Comparison of ENCODE assay signal across 8 cellular contexts in genomic region chr15:90716317-90716975, GRCh38. TPM values are rescaled to one million over a fixed set of nuclear protein-coding genes. Genes with fewer than 3 reads are reported as not detected.
DNase-seq lines count a peak whose midpoint lies in the region; ATAC-seq and TF ChIP-seq lines count a peak whose summit lies in the region.

No MANE protein-coding gene starts in this region.

- peaks cover 42% of the 10 kb centered on the region for H3K79me2 ChIP-seq in SU-DHL-6 (ENCODE audit: insufficient read depth, low read length)

- intact Hi-C loops in activated CD4-positive, alpha-beta T cell treated with anti-CD3 and anti-CD28 coated beads for 36 hours (cut with DNase I, micrococcal nuclease): loop anchor here (2.0 kb wide), 3 partner anchors 30 to 218 kb away; partner anchors contain the start of gene UNC45A (in 1 of the 2)
- intact Hi-C loops in esophagus squamous epithelium (cut with DNase I): loop anchor here (10.0 kb wide), 1 partner anchor 168 kb away; the partner anchor contains the start of gene FES

- H3K9ac ChIP-seq in SU-DHL-6 (ENCODE audit: low read length): peak overlapping the region; percentile 95

- H3K27me3 ChIP-seq in SU-DHL-6 (ENCODE audit: low read length) (no peaks in the 10 kb centered on the region), esophagus squamous epithelium (no peaks in the 10 kb centered on the region)

- ATAC-seq in activated CD4-positive, alpha-beta T cell treated with anti-CD3 and anti-CD28 coated beads for 36 hours: no peak
- no peak for ATAC-seq in HG02588 (IDR thresholded peaks at IDR 0.05; ENCODE audit: unreplicated experiment)
- no peak for ATAC-seq in GM21619 (IDR thresholded peaks at IDR 0.05; ENCODE audit: unreplicated experiment)

- H3K36me3 ChIP-seq in SU-DHL-6 (ENCODE audit: low read length) (no peaks in the 10 kb centered on the region), esophagus squamous epithelium (no peaks in the 10 kb centered on the region)

- H3K9me2 ChIP-seq in SU-DHL-6 (replicated peaks; ENCODE audit: insufficient read depth, low read length): no peaks in the 10 kb centered on the region

- H3K4me1 Mint-ChIP-seq in activated CD4-positive, alpha-beta T cell treated with anti-CD3 and anti-CD28 coated beads for 36 hours: peaks cover 22% of the 10 kb centered on the region
- H3K4me1 Mint-ChIP-seq in osteocyte (ENCODE audit: unreplicated experiment): peaks cover 20% of the 10 kb centered on the region

- H3K9me3 Mint-ChIP-seq in activated CD4-positive, alpha-beta T cell treated with anti-CD3 and anti-CD28 coated beads for 36 hours (ENCODE audit: low read depth): no peaks in the 10 kb centered on the region
- H3K9me3 Mint-ChIP-seq in osteocyte (ENCODE audit: unreplicated experiment): peaks cover 6% of the 10 kb centered on the region

- WGBS in esophagus squamous epithelium, 2 donors: 4 to 8% methylated on average over 14 of the region's 14 CpGs

- CTCF ChIA-PET in activated CD4-positive, alpha-beta T cell treated with anti-CD3 and anti-CD28 coated beads for 36 hours (lab: Charles Lee): interaction anchor here (0.6 to 2.3 kb wide), 22 partner anchors 10 to 397 kb away, joined by 3 to 14 read pairs (median 4); partner anchors contain the start of genes HDDC3 and UNC45A

- no peaks in the 10 kb centered on the region for H3K9me3 ChIP-seq in SU-DHL-6 (ENCODE audit: insufficient read depth, low read length)
- no peaks in the 10 kb centered on the region for H3K9me3 ChIP-seq in esophagus squamous epithelium

- H3K36me3 Mint-ChIP-seq in activated CD4-positive, alpha-beta T cell treated with anti-CD3 and anti-CD28 coated beads for 36 hours (ENCODE audit: low read depth): peaks cover 9% of the 10 kb centered on the region
- peaks cover 4% of the 10 kb centered on the region for H3K36me3 Mint-ChIP-seq in osteocyte (ENCODE audit: unreplicated experiment)

- no peak for DNase-seq in activated CD4-positive, alpha-beta T cell treated with anti-CD3 and anti-CD28 coated beads for 36 hours
- DNase-seq in activated CD4-positive, alpha-beta T cell treated with anti-CD3 and anti-CD28 coated beads for 1 hour: no peak
- DNase-seq in esophagus squamous epithelium (lab: John Stamatoyannopoulos, UW) (no peak), osteocyte (ENCODE audit: extremely low spot score, unreplicated experiment) (no peak), iPS-NIHi11 (ENCODE audit: low spot score) (no peak)

- no peaks in the 10 kb centered on the region for H3K27me3 Mint-ChIP-seq in activated CD4-positive, alpha-beta T cell treated with anti-CD3 and anti-CD28 coated beads for 36 hours
- no peaks in the 10 kb centered on the region for H3K27me3 Mint-ChIP-seq in osteocyte (ENCODE audit: unreplicated experiment)

- H3K27ac Mint-ChIP-seq in activated CD4-positive, alpha-beta T cell treated with anti-CD3 and anti-CD28 coated beads for 36 hours: peak overlapping the region; percentile 83
- H3K27ac Mint-ChIP-seq in osteocyte (ENCODE audit: unreplicated experiment): peak overlapping the region; percentile 99

- H3K4me3 ChIP-seq in SU-DHL-6 (ENCODE audit: insufficient read depth, low read length, poor library complexity, severe bottlenecking): peak overlapping the region; percentile 94
- H3K4me3 ChIP-seq in esophagus squamous epithelium: peak overlapping the region; percentile 50 to 72 (median 68)

- no peaks in the 10 kb centered on the region for H4K20me1 ChIP-seq in SU-DHL-6 (ENCODE audit: low read depth, low read length)

- peaks cover 4 to 20% (median 7%) of the 10 kb centered on the region in 3 donors for H3K4me1 ChIP-seq in esophagus squamous epithelium

- peak overlapping the region; percentile 79 for H3K27ac ChIP-seq in SU-DHL-6 (ENCODE audit: low read depth, low read length)
- H3K27ac ChIP-seq in esophagus squamous epithelium: peak overlapping the region; percentile 86 to 97 (median 92)

- H3K4me3 Mint-ChIP-seq in activated CD4-positive, alpha-beta T cell treated with anti-CD3 and anti-CD28 coated beads for 36 hours: peak overlapping the region; percentile 80
- H3K4me3 Mint-ChIP-seq in osteocyte (ENCODE audit: unreplicated experiment): peak overlapping the region; percentile 98

- no peaks in the 10 kb centered on the region for H3F3A ChIP-seq in SU-DHL-6 (ENCODE audit: insufficient read depth)

- peak overlapping the region; percentile 91 for H3K4me2 ChIP-seq in SU-DHL-6 (ENCODE audit: low read depth, low read length, poor library complexity, severe bottlenecking)

- POLR2A ChIA-PET in activated CD4-positive, alpha-beta T cell treated with anti-CD3 and anti-CD28 coated beads for 36 hours (lab: Charles Lee): interaction anchor here (0.6 to 1.7 kb wide), 14 partner anchors 12 to 329 kb away, joined by 3 to 9 read pairs (median 4); partner anchors contain the start of genes IQGAP1, MAN2A2, RCCD1 and UNC45A

- H2AFZ ChIP-seq in SU-DHL-6 (ENCODE audit: low read depth, low read length, severe bottlenecking): peak overlapping the region; percentile 84

- TF ChIP-seq CTCF in SU-DHL-6 (IDR thresholded peaks at IDR 0.05; ENCODE audit: insufficient read depth, low read length, poor library complexity, severe bottlenecking) (no peak), esophagus squamous epithelium (IDR thresholded peaks at IDR 0.05) (no peak), osteocyte (IDR thresholded peaks at IDR 0.05) (no peak)

- TF ChIP-seq POLR2A in esophagus squamous epithelium (IDR thresholded peaks at IDR 0.05): no peak

RNA-seq across cellular contexts. Expression of gene BLM, which starts 0.7 kb away (rescaled TPM):
- 10 to 100 TPM; 59.5 to 73.7 TPM for total RNA-seq in activated CD4-positive, alpha-beta T cell treated with anti-CD3 and anti-CD28 coated beads for 36 hours
- 1 to 10 TPM; 1.3 to 3.4 (median 2.0) TPM for total RNA-seq in esophagus squamous epithelium
- 2.7 and 5.0 TPM in 2 replicates for total RNA-seq in osteocyte

Comparison
In these comparisons a context has a peak if more than half of its experiments do, and no peak if none do; other contexts are left out.
1. RNA of gene BLM, which starts 0.7 kb away (total RNA-seq): 59.5 to 73.7 TPM in activated CD4-positive, alpha-beta T cell treated with anti-CD3 and anti-CD28 coated beads for 36 hours; 2.7 to 5.0 TPM in osteocyte and 1.3 to 3.4 TPM in esophagus squamous epithelium; every median in the first group is over 10 times any median in the second.